9 cellular contexts compared by ENCODE assay signal in genomic region chrX:140664939-140665338, GRCh38. TPM values are rescaled to one million over a fixed set of nuclear protein-coding genes. Genes with fewer than 3 reads are reported as not detected.
DNase-seq lines count a peak whose midpoint lies in the region; ATAC-seq and FAIRE-seq lines count a peak whose summit lies in the region.
"Had no signal": no experiment of that assay in that cellular context is flagged by ENCODE, and none has a peak within 500 bp of the region (broad histone marks: within the 10 kb centered on the region; RNA-seq: fewer than 3 reads in every experiment).

No MANE protein-coding gene starts in this region.

- FAIRE-seq in TTC549 (lab: Jason Lieb, UNC) = peak; percentile 13
- FAIRE-seq: endothelial cell of umbilical vein had no signal

- ATAC-seq in HG02870 (IDR thresholded peaks at IDR 0.05; ENCODE audit: unreplicated experiment) = peak; percentile 53
- peak; percentile 70 for ATAC-seq in left lobe of liver
- no peak for ATAC-seq in HG03521 (IDR thresholded peaks at IDR 0.05; ENCODE audit: unreplicated experiment)

- DNase-seq in DMS53 (lab: John Stamatoyannopoulos, UW) (peak; percentile 66), left lobe of liver (ENCODE audit: low spot score) (no peak), NOMO-1 treated with dmso at 0.1 percent for 144 hours (lab: John Stamatoyannopoulos, UW; ENCODE audit: unreplicated experiment) (no peak), NCI-H146 (lab: John Stamatoyannopoulos, UW) (no peak)
- no peak for DNase-seq in activated effector memory CD4-positive, alpha-beta T cell treated with anti-CD3 and anti-CD28 coated beads, Interleukin-2, amount 50 U/mL, for 16 hours

RNA-seq across cellular contexts. Expression of gene LINC00632, which starts 44.6 kb away (rescaled TPM):
- 2.3 TPM for total RNA-seq in left lobe of liver
